In the genomic region with DNA sequence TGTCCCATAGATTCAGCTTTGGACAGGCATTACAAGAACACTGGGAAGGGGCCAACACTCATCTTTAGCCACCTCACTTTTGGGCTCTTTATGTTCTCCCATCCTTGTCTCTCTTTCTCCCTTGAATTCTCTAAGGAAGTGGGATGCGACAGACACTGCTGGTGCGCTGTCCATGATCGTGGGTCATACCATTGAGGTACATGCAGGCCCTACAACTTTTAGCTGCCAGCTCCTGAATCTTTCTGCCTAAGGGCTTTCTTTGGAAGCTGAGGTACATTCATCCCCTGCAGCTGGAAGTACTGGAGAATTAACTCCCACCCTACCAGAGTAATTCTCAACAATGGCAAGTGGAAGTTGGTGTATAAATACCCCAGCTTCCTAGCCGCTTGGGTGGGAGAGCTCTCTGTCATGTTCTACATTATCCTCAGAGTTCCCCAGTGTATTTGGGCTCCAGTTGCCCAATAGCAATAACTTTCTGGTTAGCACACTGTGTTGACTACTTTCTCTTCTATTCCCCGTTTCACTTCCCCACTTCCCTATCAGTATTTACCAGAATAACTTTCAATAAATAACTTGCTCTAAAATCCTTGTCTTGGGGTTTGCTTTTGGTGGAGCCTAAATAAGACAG, we compare ENCODE assay signal across 20 cellular contexts.
DNase-seq lines count a peak whose midpoint lies in the region; ATAC-seq, FAIRE-seq and TF ChIP-seq lines count a peak whose summit lies in the region.
"Had no signal": no experiment of that assay in that cellular context is flagged by ENCODE, and none has a peak within 500 bp of the region (broad histone marks: within the 10 kb centered on the region; RNA-seq: fewer than 3 reads in every experiment).

No MANE protein-coding gene starts in this region.

- H3K79me2 ChIP-seq in GM12878 (ENCODE audit: control insufficient read depth, insufficient read depth, low read length) = no peaks in the 10 kb centered on the region

- H3K27ac Mint-ChIP-seq in osteocyte (ENCODE audit: unreplicated experiment) = no peak overlapping the region
- H3K27ac Mint-ChIP-seq: CD4-positive, alpha-beta T cell had no signal

- no peak overlapping the region for H2AFZ ChIP-seq in GM12878 (ENCODE audit: control insufficient read depth, low read depth, low read length)

- SMC1A ChIA-PET in GM12878 (lab: Charles Lee; ENCODE audit: uncharacterized antibody, unreplicated experiment) = no interaction called here

- ATAC-seq in GM12878 = no peak
- no peak for ATAC-seq in HG02885 (IDR thresholded peaks at IDR 0.05; ENCODE audit: poor library complexity, unreplicated experiment)
- ATAC-seq: Panc1 had no signal

- 29% methylated on average over 5 of the region's 5 CpGs for WGBS in GM12878 (ENCODE audit: insufficient coverage, insufficient replicate concordance, low lambda C conversion rate, missing lambda C conversion rate)

- intact Hi-C loops in GM12878 (cut with micrococcal nuclease; ENCODE audit: unreplicated experiment) = no loop called here

- no peaks in the 10 kb centered on the region for H3K4me1 Mint-ChIP-seq in osteocyte (ENCODE audit: unreplicated experiment)

- no peak for TF ChIP-seq RAD21 in GM12878 (IDR thresholded peaks at IDR 0.05; ENCODE audit: insufficient read depth, low read depth, low read length)

- no peak overlapping the region for H3K9ac ChIP-seq in GM12878 (ENCODE audit: control insufficient read depth, insufficient read depth, low read length)

- BruUV-seq in GM12878 (replicated peaks; lab: Mats Ljungman, UMichigan) = no TSS peak

- H3K4me3 ChIP-seq in GM12878 = no peak overlapping the region

- no peak overlapping the region for H3K27ac ChIP-seq in GM12878 (ENCODE audit: control insufficient read depth, insufficient read depth)
- H3K27ac ChIP-seq: 22Rv1 had no signal

- in situ Hi-C loops in GM12878 (cut with MboI) = no loop called here

- FAIRE-seq in GM12878 (lab: Jason Lieb, UNC) = no peak
- FAIRE-seq: H1 had no signal

- RAD21 ChIA-PET in GM12878 (lab: Charles Lee; ENCODE audit: unreplicated experiment) = no interaction called here

- no peak overlapping the region for H3K4me2 ChIP-seq in GM12878 (ENCODE audit: control insufficient read depth, insufficient read depth)

- H3K36me3 Mint-ChIP-seq in osteocyte (ENCODE audit: unreplicated experiment) = no peaks in the 10 kb centered on the region

- H3K27me3 ChIP-seq in GM12878 (replicated peaks in 1 of 2; ENCODE audit: control insufficient read depth in 2 of 2, insufficient read depth in 2 of 2, low read length in 1 of 2) = no peaks in the 10 kb centered on the region

- H3K36me3 ChIP-seq in GM12878 (ENCODE audit: control insufficient read depth in 2 of 2, insufficient read depth in 2 of 2, low read length in 1 of 2) = no peaks in the 10 kb centered on the region

- H3K4me1 ChIP-seq in GM12878 (ENCODE audit: control insufficient read depth, insufficient read depth, low read length) = no peaks in the 10 kb centered on the region

- H3K9me3 Mint-ChIP-seq in osteocyte (ENCODE audit: unreplicated experiment) = no peaks in the 10 kb centered on the region
- H3K9me3 Mint-ChIP-seq: CD4-positive, alpha-beta T cell had no signal

- peak; percentile 54 for DNase-seq in SIG-M5 treated with dmso at 0.1 percent for 504 hours (lab: John Stamatoyannopoulos, UW; ENCODE audit: unreplicated experiment)
- no peak for DNase-seq in SIG-M5 (lab: John Stamatoyannopoulos, UW)
- DNase-seq in NOMO-1 (lab: John Stamatoyannopoulos, UW; ENCODE audit: unreplicated experiment in 2 of 2) = peak; percentile 34 to 83
- DNase-seq in GM12878 (ENCODE audit: low read depth, low spot score) = no peak
- DNase-seq in osteocyte (ENCODE audit: extremely low spot score, unreplicated experiment) = peak; percentile 59
- no peak for DNase-seq in NCI-H748 (lab: John Stamatoyannopoulos, UW; ENCODE audit: unreplicated experiment)
- no peak for DNase-seq in stimulated activated CD4-positive, alpha-beta T cell treated with anti-CD3 and anti-CD28 coated beads, Interleukin-1b, Interleukin-23, amount 100 ng/mL, for 48 hours
- DNase-seq: AML-193; Caco-2; CD4-positive, alpha-beta T cell; GDM1; KG1; NCI-H1092 treated with DMSO at 0.1 percent for 48 hours; NCI-H1694 treated with DMSO at 0.1 percent for 48 hours; NCI-H510A; NCI-H774 had no signal

- no peaks in the 10 kb centered on the region; the same call in 2 of the 3 replicates for H3K9me3 ChIP-seq in GM12878 (replicated peaks; ENCODE audit: control insufficient read depth, insufficient read depth, low read length)

- H3K27me3 Mint-ChIP-seq in osteocyte (ENCODE audit: unreplicated experiment) = no peaks in the 10 kb centered on the region
- H3K27me3 Mint-ChIP-seq: CD4-positive, alpha-beta T cell had no signal

- TF ChIP-seq CTCF in GM12878 (IDR thresholded peaks at IDR 0.05 in 2 of 3, conservative IDR thresholded peaks at IDR 0.05 in 1 of 3; ENCODE audit: control insufficient read depth in 2 of 3, extremely low read depth in 1 of 3, insufficient read depth in 1 of 3, low read depth in 3 of 3, low read length in 3 of 3) (no peak), osteocyte (IDR thresholded peaks at IDR 0.05) (no peak)

- POLR2A ChIA-PET in GM12878 (lab: Charles Lee) = no interaction called here

- no peaks in the 10 kb centered on the region for H4K20me1 ChIP-seq in GM12878 (ENCODE audit: control insufficient read depth, insufficient read depth)

- no peak overlapping the region for H3K4me3 Mint-ChIP-seq in osteocyte (ENCODE audit: unreplicated experiment)
- H3K4me3 Mint-ChIP-seq: CD4-positive, alpha-beta T cell had no signal

- no peak for TF ChIP-seq POLR2A in GM12878 (IDR thresholded peaks at IDR 0.05; ENCODE audit: low read depth, low read length)

- TF ChIP-seq EP300 in GM12878 (IDR thresholded peaks at IDR 0.05; ENCODE audit: borderline replicate concordance in 1 of 2, control insufficient read depth in 1 of 2, low read depth in 2 of 2, low read length in 2 of 2) = no peak

- CTCF ChIA-PET in GM12878 (lab: Yijun Ruan, JAX) = no interaction called here

TF ChIP-seq in GM12878, 131 proteins besides CTCF, POLR2A, EP300 and RAD21:
- TF ChIP-seq, protein P1, sequence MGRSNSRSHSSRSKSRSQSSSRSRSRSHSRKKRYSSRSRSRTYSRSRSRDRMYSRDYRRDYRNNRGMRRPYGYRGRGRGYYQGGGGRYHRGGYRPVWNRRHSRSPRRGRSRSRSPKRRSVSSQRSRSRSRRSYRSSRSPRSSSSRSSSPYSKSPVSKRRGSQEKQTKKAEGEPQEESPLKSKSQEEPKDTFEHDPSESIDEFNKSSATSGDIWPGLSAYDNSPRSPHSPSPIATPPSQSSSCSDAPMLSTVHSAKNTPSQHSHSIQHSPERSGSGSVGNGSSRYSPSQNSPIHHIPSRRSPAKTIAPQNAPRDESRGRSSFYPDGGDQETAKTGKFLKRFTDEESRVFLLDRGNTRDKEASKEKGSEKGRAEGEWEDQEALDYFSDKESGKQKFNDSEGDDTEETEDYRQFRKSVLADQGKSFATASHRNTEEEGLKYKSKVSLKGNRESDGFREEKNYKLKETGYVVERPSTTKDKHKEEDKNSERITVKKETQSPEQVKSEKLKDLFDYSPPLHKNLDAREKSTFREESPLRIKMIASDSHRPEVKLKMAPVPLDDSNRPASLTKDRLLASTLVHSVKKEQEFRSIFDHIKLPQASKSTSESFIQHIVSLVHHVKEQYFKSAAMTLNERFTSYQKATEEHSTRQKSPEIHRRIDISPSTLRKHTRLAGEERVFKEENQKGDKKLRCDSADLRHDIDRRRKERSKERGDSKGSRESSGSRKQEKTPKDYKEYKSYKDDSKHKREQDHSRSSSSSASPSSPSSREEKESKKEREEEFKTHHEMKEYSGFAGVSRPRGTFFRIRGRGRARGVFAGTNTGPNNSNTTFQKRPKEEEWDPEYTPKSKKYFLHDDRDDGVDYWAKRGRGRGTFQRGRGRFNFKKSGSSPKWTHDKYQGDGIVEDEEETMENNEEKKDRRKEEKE (IDR thresholded peaks at IDR 0.05) = no peak
- TF ChIP-seq RB1 (IDR thresholded peaks at IDR 0.05; ENCODE audit: borderline replicate concordance) = no peak
- no peak for TF ChIP-seq SIX5 (IDR thresholded peaks at IDR 0.05; ENCODE audit: low read depth, low read length, severe bottlenecking)
- TF ChIP-seq, protein P2, sequence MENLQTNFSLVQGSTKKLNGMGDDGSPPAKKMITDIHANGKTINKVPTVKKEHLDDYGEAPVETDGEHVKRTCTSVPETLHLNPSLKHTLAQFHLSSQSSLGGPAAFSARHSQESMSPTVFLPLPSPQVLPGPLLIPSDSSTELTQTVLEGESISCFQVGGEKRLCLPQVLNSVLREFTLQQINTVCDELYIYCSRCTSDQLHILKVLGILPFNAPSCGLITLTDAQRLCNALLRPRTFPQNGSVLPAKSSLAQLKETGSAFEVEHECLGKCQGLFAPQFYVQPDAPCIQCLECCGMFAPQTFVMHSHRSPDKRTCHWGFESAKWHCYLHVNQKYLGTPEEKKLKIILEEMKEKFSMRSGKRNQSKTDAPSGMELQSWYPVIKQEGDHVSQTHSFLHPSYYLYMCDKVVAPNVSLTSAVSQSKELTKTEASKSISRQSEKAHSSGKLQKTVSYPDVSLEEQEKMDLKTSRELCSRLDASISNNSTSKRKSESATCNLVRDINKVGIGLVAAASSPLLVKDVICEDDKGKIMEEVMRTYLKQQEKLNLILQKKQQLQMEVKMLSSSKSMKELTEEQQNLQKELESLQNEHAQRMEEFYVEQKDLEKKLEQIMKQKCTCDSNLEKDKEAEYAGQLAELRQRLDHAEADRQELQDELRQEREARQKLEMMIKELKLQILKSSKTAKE (IDR thresholded peaks at IDR 0.05; ENCODE audit: low read depth, poor library complexity, severe bottlenecking) = no peak
- TF ChIP-seq TCF7 (IDR thresholded peaks at IDR 0.05; ENCODE audit: borderline replicate concordance) = no peak
- peak; percentile 9; the same call in 1 of the 2 replicates for TF ChIP-seq SPI1 (IDR thresholded peaks at IDR 0.05; ENCODE audit: borderline replicate concordance, insufficient read depth, low read depth, low read length)
- TF ChIP-seq, protein P3, sequence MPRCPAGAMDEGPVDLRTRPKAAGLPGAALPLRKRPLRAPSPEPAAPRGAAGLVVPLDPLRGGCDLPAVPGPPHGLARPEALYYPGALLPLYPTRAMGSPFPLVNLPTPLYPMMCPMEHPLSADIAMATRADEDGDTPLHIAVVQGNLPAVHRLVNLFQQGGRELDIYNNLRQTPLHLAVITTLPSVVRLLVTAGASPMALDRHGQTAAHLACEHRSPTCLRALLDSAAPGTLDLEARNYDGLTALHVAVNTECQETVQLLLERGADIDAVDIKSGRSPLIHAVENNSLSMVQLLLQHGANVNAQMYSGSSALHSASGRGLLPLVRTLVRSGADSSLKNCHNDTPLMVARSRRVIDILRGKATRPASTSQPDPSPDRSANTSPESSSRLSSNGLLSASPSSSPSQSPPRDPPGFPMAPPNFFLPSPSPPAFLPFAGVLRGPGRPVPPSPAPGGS (IDR thresholded peaks at IDR 0.05; ENCODE audit: borderline replicate concordance, insufficient read depth, low read depth, low read length, poor library complexity, severe bottlenecking) = no peak
- TF ChIP-seq ASH2L (IDR thresholded peaks at IDR 0.05; ENCODE audit: borderline replicate concordance, low read depth) = no peak

Comparison
In these comparisons a context has a peak if more than half of its experiments do, and no peak if none do; other contexts are left out.
1. DNase-seq: peak in SIG-M5 treated with dmso at 0.1 percent for 504 hours (single experiment), NOMO-1 (2 of 2) and osteocyte (single experiment); none in SIG-M5 (single experiment), GM12878 (single experiment), NCI-H748 (single experiment) and stimulated activated CD4-positive, alpha-beta T cell treated with anti-CD3 and anti-CD28 coated beads, Interleukin-1b, Interleukin-23, amount 100 ng/mL, for 48 hours (single experiment).